ENCODE assay signal across 8 cellular contexts in genomic region chr4:183506389-183506735, GRCh38. TPM values are rescaled to one million over a fixed set of nuclear protein-coding genes. Genes with fewer than 3 reads are reported as not detected.
DNase-seq lines count a peak whose midpoint lies in the region; ATAC-seq and TF ChIP-seq lines count a peak whose summit lies in the region.

No MANE protein-coding gene starts in this region.

- TF ChIP-seq CTCF in GM12865 (IDR thresholded peaks at IDR 0.05; ENCODE audit: insufficient read depth, low read depth, low read length, missing control alignments) (no peak), VCaP (conservative IDR thresholded peaks at IDR 0.05) (no peak), fibroblast of the aortic adventitia (IDR thresholded peaks at IDR 0.05; ENCODE audit: insufficient read depth, low read length) (no peak), retinal pigment epithelial cell (conservative IDR thresholded peaks at IDR 0.05; ENCODE audit: low read depth, low read length) (no peak)

- peak overlapping the region; percentile 88 for H3K4me3 ChIP-seq in GM12865 (ENCODE audit: low read depth, low read length)
- peak overlapping the region; percentile 93 for H3K4me3 ChIP-seq in fibroblast of the aortic adventitia (ENCODE audit: low read depth, low read length)
- H3K4me3 ChIP-seq in retinal pigment epithelial cell (ENCODE audit: low read length): peak overlapping the region; percentile 90

- DNase-seq in GM12865 (ENCODE audit: low read depth) (no peak), fibroblast of the aortic adventitia (ENCODE audit: low read depth) (no peak), retinal pigment epithelial cell (ENCODE audit: low read depth) (no peak), nucleus accumbens (lab: John Stamatoyannopoulos, UW) (no peak), NCI-H1417 treated with DMSO at 0.1 percent for 48 hours (lab: John Stamatoyannopoulos, UW) (no peak), medulla oblongata (ENCODE audit: extremely low spot score) (no peak)

- ATAC-seq in GM19452 (IDR thresholded peaks at IDR 0.05; ENCODE audit: unreplicated experiment): no peak

- peak overlapping the region; percentile 97 for H3K27ac ChIP-seq in VCaP

RNA-seq across cellular contexts. Expression of gene ING2, which starts 1.5 kb away (rescaled TPM):
- 14.8 and 21.2 TPM in 2 replicates for total RNA-seq in fibroblast of the aortic adventitia (ENCODE audit: low replicate concordance)
